Comparison of ENCODE assay signal across 8 cellular contexts in genomic region chr2:70123051-70123828, GRCh38. TPM values are rescaled to one million over a fixed set of nuclear protein-coding genes. Genes with fewer than 3 reads are reported as not detected.
DNase-seq lines count a peak whose midpoint lies in the region; ATAC-seq and TF ChIP-seq lines count a peak whose summit lies in the region.

No MANE protein-coding gene starts in this region.

- CTCF ChIA-PET in CD4-positive, alpha-beta memory T cell (lab: Charles Lee; ENCODE audit: partially characterized antibody), result interaction anchor here (1.1 to 6.2 kb wide), 15 partner anchors 10 to 80 kb away, joined by 3 to 101 read pairs (median 8); partner anchors contain the start of gene PCBP1

- H3K4me1 Mint-ChIP-seq in CD4-positive, alpha-beta memory T cell, result peaks cover 37 to 73% (median 58%) of the 10 kb centered on the region in 4 donors

- H3K9me3 ChIP-seq in CD4-positive, alpha-beta memory T cell (ENCODE audit: control insufficient read depth in 1 of 2, low read length in 2 of 2), result no peaks in the 10 kb centered on the region
- H3K9me3 ChIP-seq in Loucy (ENCODE audit: insufficient read depth, low read depth, low read length) (no peaks in the 10 kb centered on the region), body of pancreas (no peaks in the 10 kb centered on the region)

- intact Hi-C loops in CD4-positive, alpha-beta memory T cell (cut with micrococcal nuclease), result no loop called here
- intact Hi-C loops in body of pancreas (cut with DNase I), result no loop called here

- TF ChIP-seq CTCF in Loucy (conservative IDR thresholded peaks at IDR 0.05; ENCODE audit: low read length), result no peak
- TF ChIP-seq CTCF in body of pancreas (IDR thresholded peaks at IDR 0.05), result no peak

- H3K9me2 ChIP-seq in Loucy (replicated peaks; ENCODE audit: low read depth, low read length), result no peaks in the 10 kb centered on the region

- peak overlapping the region; percentile 83 for H3K4me2 ChIP-seq in Loucy (ENCODE audit: low read depth, low read length, poor library complexity, severe bottlenecking)

- H3F3A ChIP-seq in Loucy (ENCODE audit: low read depth), result peaks cover 22% of the 10 kb centered on the region

- H3K4me3 Mint-ChIP-seq in CD4-positive, alpha-beta memory T cell, result peak overlapping the region; percentile 89 to 99 (median 94)

- H3K79me2 ChIP-seq in Loucy (ENCODE audit: insufficient read depth, low read length), result peaks cover 9% of the 10 kb centered on the region

- H3K9ac ChIP-seq in Loucy (ENCODE audit: low read depth, low read length, poor library complexity, severe bottlenecking), result peak overlapping the region; percentile 99

- 44 to 48% methylated on average over 13 to 20 of the region's 20 CpGs for WGBS in body of pancreas, 2 donors

- TF ChIP-seq POLR2A in body of pancreas (IDR thresholded peaks at IDR 0.05), result peak; percentile 37 to 55 (median 47)

- H3K36me3 Mint-ChIP-seq in CD4-positive, alpha-beta memory T cell, result peaks cover 0 to 16% of the 10 kb centered on the region in 2 donors

- no peaks in the 10 kb centered on the region for H3K36me3 ChIP-seq in CD4-positive, alpha-beta memory T cell (ENCODE audit: insufficient read depth, low read length)
- H3K36me3 ChIP-seq in Loucy (ENCODE audit: insufficient read depth, low read length) (no peaks in the 10 kb centered on the region), body of pancreas (replicated peaks in 1 of 2; ENCODE audit: insufficient read depth in 1 of 2, low read depth in 2 of 2) (no peaks in the 10 kb centered on the region)

- no peak overlapping the region for H2AFZ ChIP-seq in Loucy (ENCODE audit: low read length)

- H3K27ac ChIP-seq in CD4-positive, alpha-beta memory T cell (ENCODE audit: low read depth, low read length), result peak overlapping the region; percentile 97
- H3K27ac ChIP-seq in body of pancreas (peak overlapping the region; percentile 93 to 100 (median 100)), layer of hippocampus (ENCODE audit: low read depth, low read length) (peak overlapping the region; percentile 99)

- no peak for DNase-seq in CD4-positive, alpha-beta memory T cell
- peak; percentile 71 to 82 (median 80) for DNase-seq in body of pancreas
- peak; percentile 53 for DNase-seq in superior temporal gyrus (ENCODE audit: extremely low spot score)
- DNase-seq in MV-4-11 (lab: John Stamatoyannopoulos, UW), result no peak
- no peak for DNase-seq in RPMI8226

- H3K27ac Mint-ChIP-seq in CD4-positive, alpha-beta memory T cell, result peak overlapping the region; percentile 95 to 100 (median 100)

- peak overlapping the region; percentile 99 to 100 for H3K4me3 ChIP-seq in CD4-positive, alpha-beta memory T cell (ENCODE audit: low read length in 2 of 2)
- H3K4me3 ChIP-seq in Loucy (ENCODE audit: low read length, poor library complexity, severe bottlenecking), result peak overlapping the region; percentile 91
- H3K4me3 ChIP-seq in body of pancreas, result no peak overlapping the region

- H3K27me3 Mint-ChIP-seq in CD4-positive, alpha-beta memory T cell, result peaks cover 0 to 3% of the 10 kb centered on the region in 2 donors

- peaks cover 0 to 5% (median 0%) of the 10 kb centered on the region in 8 donors for H3K9me3 Mint-ChIP-seq in CD4-positive, alpha-beta memory T cell

- H4K20me1 ChIP-seq in Loucy (ENCODE audit: insufficient read depth, low read length, poor library complexity, severe bottlenecking), result no peaks in the 10 kb centered on the region

- H3K4me1 ChIP-seq in CD4-positive, alpha-beta memory T cell (ENCODE audit: insufficient read depth, low read length), result peaks cover 65% of the 10 kb centered on the region
- H3K4me1 ChIP-seq in Loucy (ENCODE audit: insufficient read depth, low read length, poor library complexity, severe bottlenecking) (peaks cover 63% of the 10 kb centered on the region), body of pancreas (peaks cover 23% of the 10 kb centered on the region)

- POLR2A ChIA-PET in CD4-positive, alpha-beta memory T cell (lab: Charles Lee; ENCODE audit: partially characterized antibody), result interaction anchor here (0.9 to 25.9 kb wide), 11 partner anchors 11 to 479 kb away, joined by 4 to 2231 read pairs (median 20); partner anchors contain the start of genes AAK1, C2orf42, GMCL1 and MXD1

- peak; percentile 54 for ATAC-seq in body of pancreas
- no peak for ATAC-seq in HG03442 (IDR thresholded peaks at IDR 0.05; ENCODE audit: unreplicated experiment)

- H3K27me3 ChIP-seq in CD4-positive, alpha-beta memory T cell (ENCODE audit: insufficient read depth, low read length), result no peaks in the 10 kb centered on the region
- no peaks in the 10 kb centered on the region for H3K27me3 ChIP-seq in Loucy (ENCODE audit: insufficient read depth, low read length, poor library complexity, severe bottlenecking)
- H3K27me3 ChIP-seq in body of pancreas, result no peaks in the 10 kb centered on the region
- no peaks in the 10 kb centered on the region for H3K27me3 ChIP-seq in layer of hippocampus (ENCODE audit: control insufficient read depth, insufficient read depth, low read length)

RNA-seq across cellular contexts. Expression of gene PCBP1, which starts 36.0 kb away (rescaled TPM):
- total RNA-seq in CD4-positive, alpha-beta memory T cell, result 100 to 1,000 TPM; 372 to 383 TPM
- 100 to 1,000 TPM; 116 to 153 TPM for polyA plus RNA-seq in CD4-positive, alpha-beta memory T cell
- total RNA-seq in body of pancreas, result 100 to 1,000 TPM in 1 of 2 donors, 10 to 100 TPM in 1; 97.9 to 128 TPM

Comparison
In these comparisons a context has a peak if more than half of its experiments do, and no peak if none do; other contexts are left out.
1. DNase-seq: peak in body of pancreas (4 of 4) and superior temporal gyrus (single experiment); none in CD4-positive, alpha-beta memory T cell (0 of 5), MV-4-11 (single experiment) and RPMI8226 (single experiment).
2. H3K4me3 ChIP-seq: peak in CD4-positive, alpha-beta memory T cell (2 of 2) and Loucy (single experiment); none in body of pancreas (0 of 2).
3. Peak in every context shown above with its lines, with median percentiles within 50 percentile points of each other: H3K27ac ChIP-seq.